In genomic region chr19:37997911-37998344, GRCh38 we compare ENCODE assay signal across 9 cellular contexts.
DNase-seq lines count a peak whose midpoint lies in the region; ATAC-seq and TF ChIP-seq lines count a peak whose summit lies in the region.
"Had no signal": no experiment of that assay in that cellular context is flagged by ENCODE, and none has a peak within 500 bp of the region (broad histone marks: within the 10 kb centered on the region; RNA-seq: fewer than 3 reads in every experiment).

No MANE protein-coding gene starts in this region.

- intact Hi-C loops in mammary epithelial cell (cut with micrococcal nuclease), result loop anchor here (10.0 kb wide), 2 partner anchors 227 to 337 kb away; partner anchors contain the start of genes CATSPERG and DPF1

- no peak overlapping the region for H3K9ac ChIP-seq in mammary epithelial cell (ENCODE audit: insufficient read depth, low read length)

- H3K4me2 ChIP-seq in mammary epithelial cell (ENCODE audit: insufficient read depth, low read depth, low read length), result no peak overlapping the region

- WGBS in mammary epithelial cell (ENCODE audit: low coverage, missing lambda C conversion rate), result 5% methylated on average over 3 of the region's 3 CpGs

- H3K36me3 ChIP-seq in mammary epithelial cell (ENCODE audit: insufficient read depth, low read length), result no peaks in the 10 kb centered on the region

- H3K4me1 ChIP-seq in mammary epithelial cell (ENCODE audit: insufficient read depth, low read length), result peaks cover 31% of the 10 kb centered on the region

- ATAC-seq in HG02588 (IDR thresholded peaks at IDR 0.05; ENCODE audit: unreplicated experiment), result no peak
- no peak for ATAC-seq in GM19023 (IDR thresholded peaks at IDR 0.05; ENCODE audit: unreplicated experiment)

- H3K4me3 ChIP-seq in mammary epithelial cell (replicated peaks in 1 of 3; ENCODE audit: insufficient read depth in 1 of 3, low read depth in 2 of 3, low read length in 3 of 3), result no peak overlapping the region
- H3K4me3 ChIP-seq: SK-N-MC had no signal

- no peak for TF ChIP-seq CTCF in mammary epithelial cell (conservative IDR thresholded peaks at IDR 0.05 in 1 of 2, IDR thresholded peaks at IDR 0.05 in 1 of 2; ENCODE audit: extremely low read depth in 1 of 2, insufficient read depth in 1 of 2, low read depth in 1 of 2, low read length in 2 of 2)

- no peaks in the 10 kb centered on the region for H3K27me3 ChIP-seq in mammary epithelial cell (ENCODE audit: insufficient read depth, low read length)

- CTCF ChIA-PET in mammary epithelial cell (lab: Charles Lee; ENCODE audit: low non-redundant PET), result no interaction called here

- H3K79me2 ChIP-seq in mammary epithelial cell (ENCODE audit: insufficient read depth, low read length), result peaks cover 40% of the 10 kb centered on the region

- H2AFZ ChIP-seq in mammary epithelial cell (ENCODE audit: low read depth, low read length), result no peak overlapping the region

- H3K9me3 ChIP-seq in mammary epithelial cell (replicated peaks; ENCODE audit: insufficient read depth, low read length), result no peaks in the 10 kb centered on the region

- no peaks in the 10 kb centered on the region for H4K20me1 ChIP-seq in mammary epithelial cell (ENCODE audit: insufficient read depth, low read length)

- BruUV-seq in mammary epithelial cell (replicated peaks; lab: Mats Ljungman, UMichigan), result no TSS peak

- H3K27ac ChIP-seq in mammary epithelial cell (ENCODE audit: insufficient read depth, low read depth, low read length), result peak overlapping the region; percentile 57
- H3K27ac ChIP-seq: SK-N-MC had no signal

- in situ Hi-C loops in mammary epithelial cell (cut with MboI; ENCODE audit: low sequenced_read_pairs in 2 of 2), result no loop called here

- DNase-seq in EH (ENCODE audit: low read depth) (peak; percentile 97), LHCN-M2 (ENCODE audit: low read depth) (peak; percentile 95), mammary epithelial cell (peak; percentile 91), non-pigmented ciliary epithelial cell (ENCODE audit: low read depth) (peak; percentile 88), NCI-H2227 treated with DMSO at 0.1 percent for 48 hours (lab: John Stamatoyannopoulos, UW) (no peak), NCI-H748 treated with DMSO at 0.1 percent for 48 hours (lab: John Stamatoyannopoulos, UW) (no peak)

- dilution Hi-C loops in mammary epithelial cell (cut with HindIII; ENCODE audit: low sequenced_read_pairs), result loop anchor here (5.0 kb wide), 1 partner anchor 49 kb away; no protein-coding TSS in a partner anchor

Comparison
In these comparisons a context has a peak if more than half of its experiments do, and no peak if none do; other contexts are left out.
1. DNase-seq: peak in EH (single experiment), LHCN-M2 (single experiment), mammary epithelial cell (single experiment) and non-pigmented ciliary epithelial cell (single experiment); none in NCI-H2227 treated with DMSO at 0.1 percent for 48 hours (single experiment) and NCI-H748 treated with DMSO at 0.1 percent for 48 hours (single experiment).